In genomic region chr1:167882376-167882775, GRCh38 we compare ENCODE assay signal across 26 cellular contexts. TPM values are rescaled to one million over a fixed set of nuclear protein-coding genes. Genes with fewer than 3 reads are reported as not detected.
DNase-seq lines count a peak whose midpoint lies in the region; ATAC-seq, FAIRE-seq and TF ChIP-seq lines count a peak whose summit lies in the region.
"Had no signal": no experiment of that assay in that cellular context is flagged by ENCODE, and none has a peak within 500 bp of the region (broad histone marks: within the 10 kb centered on the region; RNA-seq: fewer than 3 reads in every experiment).

No MANE protein-coding gene starts in this region.

- H3K23ac ChIP-seq in IMR-90 (ENCODE audit: low read depth, low read length), result no peak overlapping the region

- no peak overlapping the region for H4K8ac ChIP-seq in IMR-90 (ENCODE audit: low read depth in 2 of 2, low read length in 2 of 2)

- H3K56ac ChIP-seq in IMR-90 (ENCODE audit: extremely low read depth, insufficient read depth, low read length), result no peak overlapping the region

- no peaks in the 10 kb centered on the region for H3K79me1 ChIP-seq in IMR-90 (ENCODE audit: low read depth in 1 of 2, low read length in 2 of 2)

- H3K14ac ChIP-seq in IMR-90 (replicated peaks; ENCODE audit: low read depth, low read length), result no peak overlapping the region

- TF ChIP-seq EP300 in K562 (IDR thresholded peaks at IDR 0.05; ENCODE audit: low read length), result no peak

- H2AK5ac ChIP-seq in IMR-90 (ENCODE audit: low read depth, low read length), result peak overlapping the region; percentile 57

- H3K4ac ChIP-seq in IMR-90 (ENCODE audit: low read depth, low read length), result 0 out of 2 replicates have a peak overlapping the region, but pooled peaks have one; percentile 38

- TF ChIP-seq CTCF in IMR-90 (conservative IDR thresholded peaks at IDR 0.05; ENCODE audit: low read depth, low read length) (no peak), K562 (IDR thresholded peaks at IDR 0.05 in 2 of 3, conservative IDR thresholded peaks at IDR 0.05 in 1 of 3; ENCODE audit: insufficient read depth in 2 of 3, low read depth in 1 of 3, low read length in 3 of 3) (no peak), nephron progenitor cell (IDR thresholded peaks at IDR 0.05) (no peak), omental fat pad (IDR thresholded peaks at IDR 0.05) (no peak)

- peaks cover 3% of the 10 kb centered on the region for H3K27me3 Mint-ChIP-seq in nephron progenitor cell (ENCODE audit: low read depth, poor library complexity)

- in situ Hi-C loops in IMR-90 (cut with MboI; ENCODE audit: low sequenced_read_pairs) (no loop called here), K562 (cut with MboI) (no loop called here)

- H2BK15ac ChIP-seq in IMR-90 (ENCODE audit: low read depth, low read length), result no peak overlapping the region

- H2AK9ac ChIP-seq in IMR-90 (replicated peaks; ENCODE audit: low read depth, low read length, poor library complexity), result no peak overlapping the region

- H4K5ac ChIP-seq in IMR-90 (ENCODE audit: low read depth, low read length), result no peak overlapping the region

- H3K27ac Mint-ChIP-seq in nephron progenitor cell, result peak overlapping the region; percentile 13
- H3K27ac Mint-ChIP-seq: CD14-positive monocyte; CD4-positive, alpha-beta memory T cell; CD4-positive, CD25-positive, alpha-beta regulatory T cell had no signal

- peaks cover 18% of the 10 kb centered on the region for H3K9me3 Mint-ChIP-seq in nephron progenitor cell

- peaks cover 10% of the 10 kb centered on the region for H3K4me1 ChIP-seq in IMR-90 (ENCODE audit: control insufficient read depth, insufficient read depth, low read length)
- H3K4me1 ChIP-seq in K562 (replicated peaks in 1 of 2; ENCODE audit: control insufficient read depth in 2 of 2, insufficient read depth in 2 of 2, low read length in 2 of 2), result peaks cover 5 to 13% of the 10 kb centered on the region in 2 experiments; a peak in 4 of 5 replicates
- H3K4me1 ChIP-seq: BE2C, BLaER1 had no signal

- H3K36me3 ChIP-seq in IMR-90 (ENCODE audit: control insufficient read depth, insufficient read depth, low read length) (no peaks in the 10 kb centered on the region), K562 (ENCODE audit: control insufficient read depth, insufficient read depth, low read length) (peaks cover 5% of the 10 kb centered on the region; the same call in 1 of the 3 replicates)
- H3K36me3 ChIP-seq: BE2C, BLaER1 had no signal

- dilution Hi-C loops in IMR-90 (cut with HindIII; ENCODE audit: low sequenced_read_pairs, unreplicated experiment), result no loop called here

- H3K27ac ChIP-seq in IMR-90 (ENCODE audit: insufficient read depth, low read length) (no peak overlapping the region), K562 (ENCODE audit: extremely low read depth, low read depth, low read length) (no peak overlapping the region)
- H3K27ac ChIP-seq: BLaER1 had no signal

- BruUV-seq in IMR-90 (replicated peaks; lab: Mats Ljungman, UMichigan) (no TSS peak), K562 (replicated peaks; lab: Mats Ljungman, UMichigan) (no TSS peak)

- intact Hi-C loops in IMR-90 (cut with micrococcal nuclease), result no loop called here
- intact Hi-C loops in K562 (cut with micrococcal nuclease), result no loop called here
- intact Hi-C loops in left colon (cut with DNase I, micrococcal nuclease), result no loop called here

- no peak overlapping the region for H3K18ac ChIP-seq in IMR-90 (ENCODE audit: low read depth, low read length)

- H2BK120ac ChIP-seq in IMR-90 (ENCODE audit: low read depth, low read length), result no peak overlapping the region

- H3K79me2 ChIP-seq in K562 (ENCODE audit: control insufficient read depth, insufficient read depth, low read length), result 0 out of 3 replicates have a peak, but pooled peaks cover 3% of the 10 kb centered on the region

- POLR2A ChIA-PET in IMR-90 (lab: Charles Lee; ENCODE audit: unreplicated experiment) (no interaction called here), K562 (lab: Yijun Ruan, JAX) (interaction anchor here (0.7 to 2.0 kb wide), 4 partner anchors 8 to 23 kb away, joined by 3 to 11 read pairs (median 3); no protein-coding TSS in a partner anchor)

- 0 out of 2 replicates have a peak overlapping the region, but pooled peaks have one; percentile 68 for H2BK20ac ChIP-seq in IMR-90 (ENCODE audit: low read depth, low read length)

- 100% methylated on average over 1 of the region's 8 CpGs; no CpG with 5 or more reads in 1 of the 2 experiments for WGBS in IMR-90 (ENCODE audit: extremely low coverage in 2 of 2, insufficient read length in 1 of 2), 2 experiments
- WGBS in K562 (ENCODE audit: insufficient coverage, low coverage, missing lambda C conversion rate), result 94% methylated on average over 7 of the region's 8 CpGs

- H3K4me3 Mint-ChIP-seq in nephron progenitor cell, result no peak overlapping the region
- H3K4me3 Mint-ChIP-seq: CD14-positive monocyte; CD4-positive, alpha-beta memory T cell; CD4-positive, CD25-positive, alpha-beta regulatory T cell; CD8-positive, alpha-beta memory T cell had no signal

- no peaks in the 10 kb centered on the region for H3K36me3 Mint-ChIP-seq in nephron progenitor cell (ENCODE audit: low read depth)
- H3K36me3 Mint-ChIP-seq: CD14-positive monocyte; CD4-positive, CD25-positive, alpha-beta regulatory T cell had no signal

- TF ChIP-seq POLR2A in IMR-90 (IDR thresholded peaks at IDR 0.05; ENCODE audit: low read depth, low read length) (no peak), K562 (conservative IDR thresholded peaks at IDR 0.05) (no peak)

- H3K9me1 ChIP-seq in IMR-90 (ENCODE audit: insufficient read depth, low read length) (peaks cover 3% of the 10 kb centered on the region; the same call in 1 of the 2 replicates), K562 (ENCODE audit: control insufficient read depth, insufficient read depth, low read length) (no peaks in the 10 kb centered on the region)

- H3K4me3 ChIP-seq in IMR-90 (ENCODE audit: insufficient read depth, low read depth, low read length), result no peak overlapping the region
- no peak overlapping the region for H3K4me3 ChIP-seq in K562
- H3K4me3 ChIP-seq: BLaER1, GM12878 had no signal

- H3K9ac ChIP-seq in IMR-90 (ENCODE audit: low read depth, low read length) (no peak overlapping the region), K562 (ENCODE audit: insufficient read depth in 1 of 2, low read depth in 2 of 2, low read length in 2 of 2) (no peak overlapping the region)
- H3K9ac ChIP-seq: BLaER1 had no signal

- no peaks in the 10 kb centered on the region for H4K20me1 ChIP-seq in IMR-90 (ENCODE audit: insufficient read depth, low read length)
- H4K20me1 ChIP-seq in K562 (replicated peaks; ENCODE audit: control insufficient read depth, insufficient read depth, low read length), result no peaks in the 10 kb centered on the region
- H4K20me1 ChIP-seq: BLaER1 had no signal

- no peaks in the 10 kb centered on the region for H3K9me3 ChIP-seq in IMR-90 (ENCODE audit: control insufficient read depth, insufficient read depth, low read length)
- no peaks in the 10 kb centered on the region for H3K9me3 ChIP-seq in K562 (replicated peaks; ENCODE audit: control insufficient read depth, insufficient read depth, low read depth, low read length)
- H3K9me3 ChIP-seq: BE2C, BLaER1 had no signal

- no peak overlapping the region for H2AFZ ChIP-seq in IMR-90 (replicated peaks; ENCODE audit: low read length, poor library complexity)
- no peak overlapping the region for H2AFZ ChIP-seq in K562 (ENCODE audit: low read depth, low read length)

- H4K91ac ChIP-seq in IMR-90 (ENCODE audit: insufficient read depth, low read depth, low read length), result no peak overlapping the region

- CTCF ChIA-PET in IMR-90 (lab: Yijun Ruan, JAX), result interaction anchor here (0.5 to 1.4 kb wide), 3 partner anchors 10 to 36 kb away, joined by 3 to 8 read pairs (median 3); no protein-coding TSS in a partner anchor
- CTCF ChIA-PET in K562 (lab: Yijun Ruan, JAX; ENCODE audit: low intra/inter-chr PET ratio), result no interaction called here

- TF ChIP-seq RAD21 in IMR-90 (IDR thresholded peaks at IDR 0.05; ENCODE audit: low read length) (no peak), K562 (CRISPR knock-in tag; conservative IDR thresholded peaks at IDR 0.05 in 1 of 2, IDR thresholded peaks at IDR 0.05 in 1 of 2) (no peak)

- H3K4me2 ChIP-seq in IMR-90 (ENCODE audit: low read depth, low read length) (no peak overlapping the region), K562 (ENCODE audit: insufficient read depth, low read length) (no peak overlapping the region)
- H3K4me2 ChIP-seq: BLaER1 had no signal

- DNase-seq in IMR-90, result no peak
- DNase-seq in K562 (ENCODE audit: extremely low read depth in 1 of 4, low spot score in 3 of 4), result no peak
- DNase-seq in nephron progenitor cell, result no peak
- no peak for DNase-seq in left colon
- DNase-seq in omental fat pad (ENCODE audit: low spot score), result no peak
- DNase-seq: 8988T; ACHN; BE2C; C1 segment of cervical spinal cord; CD4-positive, alpha-beta memory T cell; CD4-positive, CD25-positive, alpha-beta regulatory T cell; CD8-positive, alpha-beta memory T cell; COR-L47; DMS 273 treated with DMSO at 0.1 percent for 48 hours; DMS153; DMS79; DND-41; GDM1 had no signal

- no peak for FAIRE-seq in K562 (lab: Jason Lieb, UNC)
- FAIRE-seq: A204.1, GM12878, GM12892, GM18507 had no signal

- H2BK5ac ChIP-seq in IMR-90 (ENCODE audit: low read depth, low read length, poor library complexity, severe bottlenecking), result no peak overlapping the region

- H3K4me1 Mint-ChIP-seq in nephron progenitor cell, result no peaks in the 10 kb centered on the region
- H3K4me1 Mint-ChIP-seq: CD14-positive monocyte; CD4-positive, alpha-beta memory T cell; CD4-positive, CD25-positive, alpha-beta regulatory T cell; CD8-positive, alpha-beta memory T cell had no signal

- no peak for ATAC-seq in IMR-90 (ENCODE audit: low read depth)
- ATAC-seq in K562, result no peak
- ATAC-seq in left colon, result no peak
- ATAC-seq in omental fat pad (ENCODE audit: low FRiP score), result no peak
- ATAC-seq: GM12878 had no signal

- H3K27me3 ChIP-seq in IMR-90 (ENCODE audit: control insufficient read depth, insufficient read depth, low read length) (no peaks in the 10 kb centered on the region), K562 (ENCODE audit: control insufficient read depth in 2 of 2, insufficient read depth in 2 of 2, low read length in 2 of 2) (no peaks in the 10 kb centered on the region)
- H3K27me3 ChIP-seq: BE2C, BLaER1 had no signal

RNA-seq across cellular contexts. Expression of gene ADCY10, which starts 31.6 kb away (rescaled TPM):
- total RNA-seq in IMR-90 (2012; rRNA removed) (under 0.01 TPM in 2 replicates), K562 (2014; rRNA removed) (0.24 and 0.86 TPM in 2 replicates), K562 (2014; rRNA removed; fragmentation: Illumina TruSeq; extraction: Trizol) (0.29 and 0.32 TPM in 2 replicates), K562 (2015; rRNA removed; fragmentation: Illumina TruSeq; extraction: Trizol) (0.11 and 0.14 TPM in 2 replicates), K562 (2021) (0.20 and 0.22 TPM in 2 replicates), left colon (under 1 TPM; 0.42 to 0.64 TPM), omental fat pad (1 to 10 TPM in 1 of 4 donors, under 1 TPM in 2, not detected in 1; 0.32 to 1.0 (median 0.75) TPM)
- polyA plus RNA-seq in IMR-90 (2012; rRNA removed) (0.03 and 0.19 TPM in 2 replicates), K562 (2011; rRNA removed) (0.21 and 0.54 TPM in 2 replicates), K562 (2014; fragmentation: Illumina TruSeq; extraction: Trizol) (0.25 and 0.26 TPM in 2 replicates), K562 (2014; fragmentation: Nextera tagmentation; extraction: Ambion mirVana) (under 1 TPM; 0.21 to 0.39 TPM), K562 (2014; rRNA removed) (0.08 and 0.11 TPM in 2 replicates)
- 0.03 TPM in 1 of 2 replicates, not detected in the other for polyA plus RNA-seq in IMR-90 (2012; cell fraction: cytosol; rRNA removed)
- polyA plus RNA-seq in IMR-90 (2012; cell fraction: nucleus; rRNA removed; ENCODE audit: low replicate concordance), result 0.07 and 0.21 TPM in 2 replicates
- 1.3 and 2.1 TPM in 2 replicates for total RNA-seq in K562 (2011; cell fraction: chromatin; rRNA removed; ENCODE audit: low replicate concordance)
- total RNA-seq in K562 (2011; cell fraction: nucleolus; rRNA removed), result 0.39 and 0.83 TPM in 2 replicates
- 1.1 and 2.1 TPM in 2 replicates for total RNA-seq in K562 (2011; cell fraction: nucleoplasm; rRNA removed)
- polyA plus RNA-seq in K562 (2011; cell fraction: cytosol; rRNA removed), result 0.12 and 0.13 TPM in 2 replicates
- polyA plus RNA-seq in K562 (2011; cell fraction: nucleus; rRNA removed), result 0.34 and 0.38 TPM in 2 replicates
- polyA plus RNA-seq in K562 (2012), result 0.12 and 0.65 TPM in 2 replicates
- 0.24 and 0.28 TPM in 2 replicates for polyA minus RNA-seq in K562 (2011; rRNA and poly(A)+ RNA removed)
- not detected in 2 replicates for polyA minus RNA-seq in K562 (2011; cell fraction: cytosol; rRNA and poly(A)+ RNA removed)
- polyA minus RNA-seq in K562 (2011; cell fraction: nucleus; rRNA and poly(A)+ RNA removed), result 0.22 and 0.27 TPM in 2 replicates
- total RNA-seq: Daoy, G401, GM12878 had no signal
- polyA plus RNA-seq: CD14-positive monocyte; CD4-positive, alpha-beta memory T cell; CD4-positive, CD25-positive, alpha-beta regulatory T cell; CD8-positive, alpha-beta memory T cell had no signal

RNA-seq across cellular contexts. Expression of gene DCAF6, which starts 54.1 kb away (rescaled TPM):
- total RNA-seq in IMR-90 (2012; rRNA removed) (74.7 and 88.7 TPM in 2 replicates), K562 (2014; rRNA removed) (46.2 and 46.3 TPM in 2 replicates), K562 (2014; rRNA removed; fragmentation: Illumina TruSeq; extraction: Trizol) (61.9 and 73.9 TPM in 2 replicates), K562 (2015; rRNA removed; fragmentation: Illumina TruSeq; extraction: Trizol) (56.4 and 57.8 TPM in 2 replicates), K562 (2021) (40.6 and 42.8 TPM in 2 replicates), left colon (10 to 100 TPM; 60.0 to 60.2 TPM), omental fat pad (10 to 100 TPM; 57.2 to 98.4 (median 75.5) TPM)
- polyA plus RNA-seq in IMR-90 (2012; rRNA removed) (50.1 and 60.4 TPM in 2 replicates), K562 (2011; rRNA removed) (91.6 and 102 TPM in 2 replicates), K562 (2014; fragmentation: Illumina TruSeq; extraction: Trizol) (54.3 and 59.1 TPM in 2 replicates), K562 (2014; fragmentation: Nextera tagmentation; extraction: Ambion mirVana) (10 to 100 TPM; 19.1 to 24.5 TPM), K562 (2014; rRNA removed) (41.1 and 45.6 TPM in 2 replicates)
- polyA plus RNA-seq in IMR-90 (2012; cell fraction: cytosol; rRNA removed), result 12.7 and 40.0 TPM in 2 replicates
- 6.0 and 46.7 TPM in 2 replicates for polyA plus RNA-seq in IMR-90 (2012; cell fraction: nucleus; rRNA removed; ENCODE audit: low replicate concordance)
- 162 and 343 TPM in 2 replicates for total RNA-seq in K562 (2011; cell fraction: chromatin; rRNA removed; ENCODE audit: low replicate concordance)
- total RNA-seq in K562 (2011; cell fraction: nucleolus; rRNA removed), result 39.9 and 60.4 TPM in 2 replicates
- 128 and 216 TPM in 2 replicates for total RNA-seq in K562 (2011; cell fraction: nucleoplasm; rRNA removed)
- polyA plus RNA-seq in K562 (2011; cell fraction: cytosol; rRNA removed), result 31.7 and 76.1 TPM in 2 replicates
- 48.5 and 76.7 TPM in 2 replicates for polyA plus RNA-seq in K562 (2011; cell fraction: nucleus; rRNA removed)
- 38.9 and 42.2 TPM in 2 replicates for polyA plus RNA-seq in K562 (2012)
- 217 and 260 TPM in 2 replicates for polyA minus RNA-seq in K562 (2011; rRNA and poly(A)+ RNA removed)
- polyA minus RNA-seq in K562 (2011; cell fraction: cytosol; rRNA and poly(A)+ RNA removed), result 41.2 and 59.6 TPM in 2 replicates
- 79.4 and 146 TPM in 2 replicates for polyA minus RNA-seq in K562 (2011; cell fraction: nucleus; rRNA and poly(A)+ RNA removed)

RNA-seq across cellular contexts. Expression of gene MPC2, which starts 54.5 kb away (rescaled TPM):
- total RNA-seq in IMR-90 (2012; rRNA removed) (35.0 and 56.7 TPM in 2 replicates), K562 (2014; rRNA removed) (102 and 122 TPM in 2 replicates), K562 (2014; rRNA removed; fragmentation: Illumina TruSeq; extraction: Trizol) (168 and 186 TPM in 2 replicates), K562 (2015; rRNA removed; fragmentation: Illumina TruSeq; extraction: Trizol) (134 and 144 TPM in 2 replicates), K562 (2021) (172 and 190 TPM in 2 replicates), left colon (100 to 1,000 TPM; 162 to 164 TPM), omental fat pad (10 to 100 TPM; 18.7 to 39.1 (median 33.2) TPM)
- polyA plus RNA-seq in IMR-90 (2012; rRNA removed) (40.9 and 42.9 TPM in 2 replicates), K562 (2011; rRNA removed) (157 and 179 TPM in 2 replicates), K562 (2014; fragmentation: Illumina TruSeq; extraction: Trizol) (131 and 138 TPM in 2 replicates), K562 (2014; fragmentation: Nextera tagmentation; extraction: Ambion mirVana) (100 to 1,000 TPM in 1 of 2 experiments, 10 to 100 TPM in 1; 70.7 to 154 TPM), K562 (2014; rRNA removed) (106 and 126 TPM in 2 replicates)
- 25.6 and 27.4 TPM in 2 replicates for polyA plus RNA-seq in IMR-90 (2012; cell fraction: cytosol; rRNA removed)
- polyA plus RNA-seq in IMR-90 (2012; cell fraction: nucleus; rRNA removed; ENCODE audit: low replicate concordance), result 7.5 and 13.7 TPM in 2 replicates
- total RNA-seq in K562 (2011; cell fraction: chromatin; rRNA removed; ENCODE audit: low replicate concordance), result 10.2 and 19.5 TPM in 2 replicates
- total RNA-seq in K562 (2011; cell fraction: nucleolus; rRNA removed), result 17.8 and 19.7 TPM in 2 replicates
- total RNA-seq in K562 (2011; cell fraction: nucleoplasm; rRNA removed), result 19.3 and 32.5 TPM in 2 replicates
- polyA plus RNA-seq in K562 (2011; cell fraction: cytosol; rRNA removed), result 51.8 and 85.0 TPM in 2 replicates
- polyA plus RNA-seq in K562 (2011; cell fraction: nucleus; rRNA removed), result 19.6 and 37.3 TPM in 2 replicates
- 107 and 192 TPM in 2 replicates for polyA plus RNA-seq in K562 (2012)
- polyA minus RNA-seq in K562 (2011; rRNA and poly(A)+ RNA removed), result 46.7 and 50.5 TPM in 2 replicates
- polyA minus RNA-seq in K562 (2011; cell fraction: cytosol; rRNA and poly(A)+ RNA removed), result 27.2 and 32.7 TPM in 2 replicates
- 11.2 and 14.2 TPM in 2 replicates for polyA minus RNA-seq in K562 (2011; cell fraction: nucleus; rRNA and poly(A)+ RNA removed)
